11 cellular contexts compared by ENCODE assay signal in genomic region chrX:30593435-30594200, GRCh38. TPM values are rescaled to one million over a fixed set of nuclear protein-coding genes. Genes with fewer than 3 reads are reported as not detected.
DNase-seq lines count a peak whose midpoint lies in the region; ATAC-seq and TF ChIP-seq lines count a peak whose summit lies in the region.
"Had no signal": no experiment of that assay in that cellular context is flagged by ENCODE, and none has a peak within 500 bp of the region (broad histone marks: within the 10 kb centered on the region; RNA-seq: fewer than 3 reads in every experiment).

No MANE protein-coding gene starts in this region.

- peak; percentile 53 for ATAC-seq in HG02885 (IDR thresholded peaks at IDR 0.05; ENCODE audit: poor library complexity, unreplicated experiment)
- no peak for ATAC-seq in activated CD4-positive, alpha-beta T cell treated with anti-CD3 and anti-CD28 coated beads for 36 hours
- peak; percentile 46 for ATAC-seq in stimulated activated naive CD8-positive, alpha-beta T cell treated with anti-CD3 and anti-CD28 coated beads, Interleukin-15, amount 100 ng/mL, for 72 hours
- ATAC-seq: CD8-positive, alpha-beta T cell had no signal

- no peak overlapping the region for H3K4me3 ChIP-seq in breast epithelium
- H3K4me3 ChIP-seq in prostate gland, result no peak overlapping the region
- H3K4me3 ChIP-seq in left ventricle myocardium inferior, result no peak overlapping the region

- no peak overlapping the region for H3K27ac Mint-ChIP-seq in MCF 10A (ENCODE audit: low read depth, unreplicated experiment)
- H3K27ac Mint-ChIP-seq in activated CD4-positive, alpha-beta T cell treated with anti-CD3 and anti-CD28 coated beads for 36 hours, result no peak overlapping the region
- H3K27ac Mint-ChIP-seq in stimulated activated naive CD8-positive, alpha-beta T cell treated with anti-CD3 and anti-CD28 coated beads, Interleukin-15, amount 100 ng/mL, for 72 hours, result no peak overlapping the region
- H3K27ac Mint-ChIP-seq: CD8-positive, alpha-beta T cell had no signal

- no peak overlapping the region for H3K4me3 Mint-ChIP-seq in MCF 10A (ENCODE audit: unreplicated experiment)
- H3K4me3 Mint-ChIP-seq in activated CD4-positive, alpha-beta T cell treated with anti-CD3 and anti-CD28 coated beads for 36 hours, result no peak overlapping the region
- H3K4me3 Mint-ChIP-seq in stimulated activated naive CD8-positive, alpha-beta T cell treated with anti-CD3 and anti-CD28 coated beads, Interleukin-15, amount 100 ng/mL, for 72 hours, result no peak overlapping the region
- H3K4me3 Mint-ChIP-seq: CD8-positive, alpha-beta T cell had no signal

- TF ChIP-seq CTCF in MCF 10A (IDR thresholded peaks at IDR 0.05; ENCODE audit: unreplicated experiment) (no peak), breast epithelium (IDR thresholded peaks at IDR 0.05) (no peak), prostate gland (IDR thresholded peaks at IDR 0.05) (no peak), left ventricle myocardium inferior (IDR thresholded peaks at IDR 0.05; ENCODE audit: borderline replicate concordance) (no peak)

- no peaks in the 10 kb centered on the region for H3K36me3 ChIP-seq in breast epithelium
- H3K36me3 ChIP-seq in prostate gland, result no peaks in the 10 kb centered on the region
- no peaks in the 10 kb centered on the region for H3K36me3 ChIP-seq in left ventricle myocardium inferior

- H3K4me1 Mint-ChIP-seq in MCF 10A (ENCODE audit: insufficient read depth, unreplicated experiment), result no peaks in the 10 kb centered on the region
- peaks cover 22% of the 10 kb centered on the region for H3K4me1 Mint-ChIP-seq in activated CD4-positive, alpha-beta T cell treated with anti-CD3 and anti-CD28 coated beads for 36 hours
- peaks cover 24% of the 10 kb centered on the region for H3K4me1 Mint-ChIP-seq in stimulated activated naive CD8-positive, alpha-beta T cell treated with anti-CD3 and anti-CD28 coated beads, Interleukin-15, amount 100 ng/mL, for 72 hours

- no peaks in the 10 kb centered on the region for H3K36me3 Mint-ChIP-seq in MCF 10A (ENCODE audit: insufficient read depth, unreplicated experiment)
- no peaks in the 10 kb centered on the region for H3K36me3 Mint-ChIP-seq in activated CD4-positive, alpha-beta T cell treated with anti-CD3 and anti-CD28 coated beads for 36 hours (ENCODE audit: low read depth)
- H3K36me3 Mint-ChIP-seq: CD8-positive, alpha-beta T cell had no signal

- intact Hi-C loops in MCF 10A (cut with micrococcal nuclease) (no loop called here), breast epithelium (cut with DNase I; ENCODE audit: low total_unique reads) (no loop called here), prostate gland (cut with DNase I) (no loop called here), left ventricle myocardium inferior (cut with micrococcal nuclease) (no loop called here)
- intact Hi-C loops in activated CD4-positive, alpha-beta T cell treated with anti-CD3 and anti-CD28 coated beads for 36 hours (cut with DNase I, micrococcal nuclease), result loop anchor here in 1 of 2 experiments (2.0 kb wide), 1 partner anchor 17 kb away; the partner anchor contains the start of gene TASL

- peaks cover 0 to 29% of the 10 kb centered on the region in 2 donors for H3K27me3 ChIP-seq in breast epithelium
- H3K27me3 ChIP-seq in prostate gland (replicated peaks; ENCODE audit: insufficient read depth), result no peaks in the 10 kb centered on the region
- H3K27me3 ChIP-seq in left ventricle myocardium inferior (ENCODE audit: low read depth), result no peaks in the 10 kb centered on the region

- H3K4me1 ChIP-seq in breast epithelium (no peaks in the 10 kb centered on the region), prostate gland (replicated peaks) (no peaks in the 10 kb centered on the region), left ventricle myocardium inferior (no peaks in the 10 kb centered on the region)

- CTCF ChIA-PET in MCF 10A (lab: Yijun Ruan, JAX), result interaction anchor here (0.6 to 2.9 kb wide), 5 partner anchors 17 to 828 kb away, joined by 3 to 15 read pairs (median 3); no protein-coding TSS in a partner anchor
- CTCF ChIA-PET in activated CD4-positive, alpha-beta T cell treated with anti-CD3 and anti-CD28 coated beads for 36 hours (lab: Charles Lee), result interaction anchor here (2.1 kb wide), 1 partner anchor 24 kb away, joined by 8 read pairs; no protein-coding TSS in a partner anchor

- BruUV-seq in MCF 10A (replicated peaks; lab: Mats Ljungman, UMichigan), result no TSS peak

- H3K9me3 ChIP-seq in breast epithelium, result no peaks in the 10 kb centered on the region
- no peaks in the 10 kb centered on the region for H3K9me3 ChIP-seq in prostate gland
- no peaks in the 10 kb centered on the region for H3K9me3 ChIP-seq in left ventricle myocardium inferior (replicated peaks)

- WGBS in prostate gland, result 61% methylated on average over 6 of the region's 6 CpGs

- TF ChIP-seq POLR2A in breast epithelium (IDR thresholded peaks at IDR 0.05) (no peak), prostate gland (IDR thresholded peaks at IDR 0.05) (no peak)

- peaks cover 33% of the 10 kb centered on the region for H3K27me3 Mint-ChIP-seq in MCF 10A (ENCODE audit: insufficient read depth, unreplicated experiment)
- no peaks in the 10 kb centered on the region for H3K27me3 Mint-ChIP-seq in activated CD4-positive, alpha-beta T cell treated with anti-CD3 and anti-CD28 coated beads for 36 hours
- H3K27me3 Mint-ChIP-seq in stimulated activated naive CD8-positive, alpha-beta T cell treated with anti-CD3 and anti-CD28 coated beads, Interleukin-15, amount 100 ng/mL, for 72 hours, result no peaks in the 10 kb centered on the region

- peak overlapping the region in 1 of 2 donors; percentile 2 for H3K27ac ChIP-seq in breast epithelium
- no peak overlapping the region for H3K27ac ChIP-seq in prostate gland
- H3K27ac ChIP-seq in left ventricle myocardium inferior (replicated peaks), result no peak overlapping the region
- H3K27ac ChIP-seq: VCaP had no signal

- no peaks in the 10 kb centered on the region for H3K9me3 Mint-ChIP-seq in MCF 10A (ENCODE audit: unreplicated experiment)
- H3K9me3 Mint-ChIP-seq in activated CD4-positive, alpha-beta T cell treated with anti-CD3 and anti-CD28 coated beads for 36 hours (ENCODE audit: low read depth), result no peaks in the 10 kb centered on the region
- H3K9me3 Mint-ChIP-seq in stimulated activated naive CD8-positive, alpha-beta T cell treated with anti-CD3 and anti-CD28 coated beads, Interleukin-15, amount 100 ng/mL, for 72 hours, result no peaks in the 10 kb centered on the region
- H3K9me3 Mint-ChIP-seq: CD8-positive, alpha-beta T cell had no signal

- POLR2A ChIA-PET in MCF 10A (lab: Yijun Ruan, JAX), result no interaction called here
- POLR2A ChIA-PET in activated CD4-positive, alpha-beta T cell treated with anti-CD3 and anti-CD28 coated beads for 36 hours (lab: Charles Lee), result interaction anchor here (0.6 kb wide), 1 partner anchor 736 kb away, joined by 5 read pairs; no protein-coding TSS in a partner anchor

- peak; percentile 22 for DNase-seq in MCF 10A (ENCODE audit: unreplicated experiment)
- no peak for DNase-seq in breast epithelium (ENCODE audit: low spot score in 2 of 2)
- DNase-seq in activated CD4-positive, alpha-beta T cell treated with anti-CD3 and anti-CD28 coated beads for 36 hours, result peak; percentile 33
- peak in 1 of 2 donors; percentile 18 for DNase-seq in stimulated activated naive CD8-positive, alpha-beta T cell treated with anti-CD3 and anti-CD28 coated beads, Interleukin-15, amount 100 ng/mL, for 72 hours
- no peak for DNase-seq in middle frontal gyrus (ENCODE audit: extremely low spot score, low spot score)
- DNase-seq in prostate gland (ENCODE audit: low spot score), result no peak
- DNase-seq in left ventricle myocardium inferior, result no peak

RNA-seq across cellular contexts. Expression of gene TASL, which starts 16.1 kb away (rescaled TPM):
- not detected in 2 replicates for total RNA-seq in MCF 10A (2022)
- total RNA-seq in breast epithelium, result 1 to 10 TPM in 2 of 3 donors, under 1 TPM in 1; 0.66 to 1.6 (median 1.4) TPM
- 1 to 10 TPM; 1.7 to 2.2 TPM for total RNA-seq in activated CD4-positive, alpha-beta T cell treated with anti-CD3 and anti-CD28 coated beads for 36 hours
- total RNA-seq in prostate gland, result under 1 TPM in 1 of 2 donors, not detected in 1; 0.18 TPM
- 0.30 TPM for total RNA-seq in left ventricle myocardium inferior
- total RNA-seq: HT1080 had no signal

RNA-seq across cellular contexts. Expression of gene GK, which starts 59.6 kb away (rescaled TPM):
- total RNA-seq in MCF 10A (2022), result 10.1 and 18.0 TPM in 2 replicates
- 10 to 100 TPM in 1 of 3 donors, 1 to 10 TPM in 2; 3.8 to 12.1 (median 6.9) TPM for total RNA-seq in breast epithelium
- 100 to 1,000 TPM in 1 of 2 experiments, 10 to 100 TPM in 1; 77.8 to 106 TPM for total RNA-seq in activated CD4-positive, alpha-beta T cell treated with anti-CD3 and anti-CD28 coated beads for 36 hours
- 1 to 10 TPM; 3.0 to 7.4 TPM for total RNA-seq in prostate gland
- total RNA-seq in left ventricle myocardium inferior, result 12.3 TPM

Comparison
In these comparisons a context has a peak if more than half of its experiments do, and no peak if none do; other contexts are left out.
1. DNase-seq: peak in MCF 10A (single experiment) and activated CD4-positive, alpha-beta T cell treated with anti-CD3 and anti-CD28 coated beads for 36 hours (single experiment); none in breast epithelium (0 of 2), middle frontal gyrus (single experiment), prostate gland (single experiment) and left ventricle myocardium inferior (single experiment).